Comparison of ENCODE assay signal across 9 cellular contexts in genomic region chr5:176743136-176743827, GRCh38.
DNase-seq lines count a peak whose midpoint lies in the region; ATAC-seq and TF ChIP-seq lines count a peak whose summit lies in the region.
"Had no signal": no experiment of that assay in that cellular context is flagged by ENCODE, and none has a peak within 500 bp of the region (broad histone marks: within the 10 kb centered on the region; RNA-seq: fewer than 3 reads in every experiment).

No MANE protein-coding gene starts in this region.

- ATAC-seq in activated T-cell treated with anti-CD3 and anti-CD28 coated beads, Interleukin-2, amount 50 U/mL, for 72 hours (replicated peaks in 1 of 2), result no peak
- ATAC-seq in upper lobe of left lung (ENCODE audit: low FRiP score in 2 of 2) (no peak), GM18867 (IDR thresholded peaks at IDR 0.05; ENCODE audit: unreplicated experiment) (no peak), HG03460 (IDR thresholded peaks at IDR 0.05; ENCODE audit: unreplicated experiment) (no peak)

- TF ChIP-seq POLR2A in upper lobe of left lung (IDR thresholded peaks at IDR 0.05), result no peak

- H3K36me3 Mint-ChIP-seq in activated T-cell treated with anti-CD3 and anti-CD28 coated beads, Interleukin-2, amount 50 U/mL, for 24 hours (ENCODE audit: low read depth), result no peaks in the 10 kb centered on the region
- H3K36me3 Mint-ChIP-seq in activated T-cell treated with anti-CD3 and anti-CD28 coated beads, Interleukin-2, amount 50 U/mL, for 72 hours (ENCODE audit: insufficient read depth in 2 of 2), result no peaks in the 10 kb centered on the region

- H3K4me1 ChIP-seq in adipocyte (ENCODE audit: control insufficient read depth, insufficient read depth, low read length) (no peaks in the 10 kb centered on the region), upper lobe of left lung (peaks cover 4 to 13% (median 10%) of the 10 kb centered on the region in 4 donors)
- H3K4me1 ChIP-seq: adrenal gland had no signal

- no peak for TF ChIP-seq EP300 in upper lobe of left lung (IDR thresholded peaks at IDR 0.05)

- no peak overlapping the region for H3K4me3 Mint-ChIP-seq in activated T-cell treated with anti-CD3 and anti-CD28 coated beads, Interleukin-2, amount 50 U/mL, for 24 hours
- peak overlapping the region in 1 of 2 donors; percentile 20 for H3K4me3 Mint-ChIP-seq in activated T-cell treated with anti-CD3 and anti-CD28 coated beads, Interleukin-2, amount 50 U/mL, for 72 hours

- H3K4me1 Mint-ChIP-seq in activated T-cell treated with anti-CD3 and anti-CD28 coated beads, Interleukin-2, amount 50 U/mL, for 24 hours (ENCODE audit: low read depth), result peaks cover 23% of the 10 kb centered on the region
- H3K4me1 Mint-ChIP-seq in activated T-cell treated with anti-CD3 and anti-CD28 coated beads, Interleukin-2, amount 50 U/mL, for 72 hours (ENCODE audit: low read depth), result peaks cover 17% of the 10 kb centered on the region

- H3K4me3 ChIP-seq in adipocyte (ENCODE audit: low read length) (no peak overlapping the region), upper lobe of left lung (peak overlapping the region in 1 of 4 donors; percentile 10)
- H3K4me3 ChIP-seq: adrenal gland had no signal

- DNase-seq in activated T-cell treated with anti-CD3 and anti-CD28 coated beads, Interleukin-2, amount 50 U/mL, for 24 hours, result peak; percentile 32
- no peak for DNase-seq in activated T-cell treated with anti-CD3 and anti-CD28 coated beads, Interleukin-2, amount 50 U/mL, for 72 hours
- peak; percentile 7 for DNase-seq in adipocyte (ENCODE audit: low read depth)
- peak; percentile 59 for DNase-seq in islet precursor cell
- peak; percentile 9 to 78 for DNase-seq in upper lobe of left lung
- no peak for DNase-seq in T-helper 1 cell

- H3K36me3 ChIP-seq in adipocyte (ENCODE audit: control insufficient read depth, insufficient read depth, low read length, severe bottlenecking) (no peaks in the 10 kb centered on the region), upper lobe of left lung (no peaks in the 10 kb centered on the region)
- H3K36me3 ChIP-seq: adrenal gland had no signal

- no peak overlapping the region for H3K9ac ChIP-seq in adipocyte (ENCODE audit: low read length)

- H3K27me3 ChIP-seq in adipocyte (replicated peaks; ENCODE audit: control insufficient read depth, insufficient read depth, low read length) (peaks cover 88% of the 10 kb centered on the region), upper lobe of left lung (peaks cover 2 to 31% (median 19%) of the 10 kb centered on the region in 4 donors)

- WGBS in upper lobe of left lung, 2 donors, result 2 to 3% methylated on average over 11 to 35 of the region's 52 CpGs

- no peak for TF ChIP-seq CTCF in upper lobe of left lung (IDR thresholded peaks at IDR 0.05)

- no peak overlapping the region for H3K27ac Mint-ChIP-seq in activated T-cell treated with anti-CD3 and anti-CD28 coated beads, Interleukin-2, amount 50 U/mL, for 24 hours
- no peak overlapping the region for H3K27ac Mint-ChIP-seq in activated T-cell treated with anti-CD3 and anti-CD28 coated beads, Interleukin-2, amount 50 U/mL, for 72 hours

- H3K9me3 Mint-ChIP-seq in activated T-cell treated with anti-CD3 and anti-CD28 coated beads, Interleukin-2, amount 50 U/mL, for 24 hours, result no peaks in the 10 kb centered on the region
- H3K9me3 Mint-ChIP-seq in activated T-cell treated with anti-CD3 and anti-CD28 coated beads, Interleukin-2, amount 50 U/mL, for 72 hours, result no peaks in the 10 kb centered on the region

- no peak overlapping the region for H3K27ac ChIP-seq in upper lobe of left lung

- H3K27me3 Mint-ChIP-seq in activated T-cell treated with anti-CD3 and anti-CD28 coated beads, Interleukin-2, amount 50 U/mL, for 24 hours, result peaks cover 90% of the 10 kb centered on the region
- H3K27me3 Mint-ChIP-seq in activated T-cell treated with anti-CD3 and anti-CD28 coated beads, Interleukin-2, amount 50 U/mL, for 72 hours (ENCODE audit: low read depth), result peaks cover 71% of the 10 kb centered on the region

- no peaks in the 10 kb centered on the region for H3K9me3 ChIP-seq in adipocyte (ENCODE audit: control insufficient read depth, low read length)
- no peaks in the 10 kb centered on the region for H3K9me3 ChIP-seq in upper lobe of left lung
- H3K9me3 ChIP-seq: adrenal gland had no signal

Comparison
In these comparisons a context has a peak if more than half of its experiments do, and no peak if none do; other contexts are left out.
1. DNase-seq: peak in activated T-cell treated with anti-CD3 and anti-CD28 coated beads, Interleukin-2, amount 50 U/mL, for 24 hours (single experiment), adipocyte (single experiment), islet precursor cell (single experiment) and upper lobe of left lung (2 of 2); none in activated T-cell treated with anti-CD3 and anti-CD28 coated beads, Interleukin-2, amount 50 U/mL, for 72 hours (0 of 2) and T-helper 1 cell (0 of 5).